In the genomic region with DNA sequence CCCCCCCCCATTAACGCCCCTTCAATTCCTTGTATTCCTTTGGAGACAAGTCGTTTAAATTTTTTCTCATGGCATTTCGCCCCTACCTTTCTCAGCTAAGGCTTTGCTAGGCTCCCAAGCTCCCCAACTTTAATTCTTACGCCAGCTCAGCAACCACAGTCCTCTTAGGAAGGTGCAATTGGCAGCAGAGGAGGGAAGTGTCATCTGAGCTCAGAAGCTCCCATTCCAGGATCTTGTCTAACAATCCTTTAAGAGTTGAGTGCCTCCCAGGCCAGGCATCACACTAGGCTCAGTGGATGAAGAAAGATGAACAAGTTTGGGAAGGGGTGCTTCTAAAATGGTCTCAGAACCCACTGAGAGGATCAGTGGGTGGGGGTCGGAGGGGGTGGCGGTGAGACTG, we compare ENCODE assay signal across 1 cellular context.
TF ChIP-seq lines count a peak whose summit lies in the region.

No MANE protein-coding gene starts in this region.

TF ChIP-seq in IMR-90, 13 proteins besides CTCF, POLR2A, EP300 and RAD21:
- TF ChIP-seq SMC3 (IDR thresholded peaks at IDR 0.05; ENCODE audit: low read depth, low read length) (no peak), MAFK (IDR thresholded peaks at IDR 0.05; ENCODE audit: low read depth, low read length) (no peak), MXI1 (IDR thresholded peaks at IDR 0.05; ENCODE audit: borderline replicate concordance, low read depth, low read length) (no peak), FOS (IDR thresholded peaks at IDR 0.05; ENCODE audit: low read depth, low read length) (no peak), MAZ (IDR thresholded peaks at IDR 0.05; ENCODE audit: borderline replicate concordance, low read depth, low read length) (no peak), BHLHE40 (IDR thresholded peaks at IDR 0.05; ENCODE audit: low read depth, low read length) (no peak)
